2 cellular contexts compared by ENCODE assay signal in genomic region chr16:57403965-57404817, GRCh38.
TF ChIP-seq lines count a peak whose summit lies in the region.

Gene CCL17, plus strand, starts transcription at chr16:57404767. Its CDS starts 9,166 bp downstream, at chr16:57413933.

TF ChIP-seq in IMR-90, 13 proteins besides CTCF, POLR2A, EP300 and RAD21:
- TF ChIP-seq CHD1 (IDR thresholded peaks at IDR 0.05; ENCODE audit: low read depth, low read length): no peak

TF ChIP-seq in HepG2, 621 proteins besides CTCF, POLR2A, EP300 and RAD21:
- TF ChIP-seq ZNF598 (CRISPR knock-in tag; IDR thresholded peaks at IDR 0.05; ENCODE audit: borderline replicate concordance): no peak
- TF ChIP-seq NFKBIZ (CRISPR knock-in tag; IDR thresholded peaks at IDR 0.05): no peak
- TF ChIP-seq TBX2 (CRISPR knock-in tag; IDR thresholded peaks at IDR 0.05; ENCODE audit: borderline replicate concordance): no peak
- TF ChIP-seq POLR2AphosphoS5 (IDR thresholded peaks at IDR 0.05; ENCODE audit: low read depth, low read length): no peak
- 0 out of 2 replicates have a peak, but pooled peaks have one; percentile 31 for TF ChIP-seq NRL (CRISPR knock-in tag; IDR thresholded peaks at IDR 0.05; ENCODE audit: borderline replicate concordance)
- TF ChIP-seq DPF2 (CRISPR knock-in tag; IDR thresholded peaks at IDR 0.05; ENCODE audit: borderline replicate concordance, low read depth): no peak
- TF ChIP-seq SRY (CRISPR knock-in tag; IDR thresholded peaks at IDR 0.05): no peak
